ENCODE assay signal across 28 cellular contexts in genomic region chr7:46819819-46820218, GRCh38.
"Had no signal": no experiment of that assay in that cellular context is flagged by ENCODE, and none has a peak within 500 bp of the region (broad histone marks: within the 10 kb centered on the region; RNA-seq: fewer than 3 reads in every experiment).

No MANE protein-coding gene starts in this region.

- DNase-seq: colonic mucosa; cortex of kidney; dermis blood vessel endothelial cell; dorsolateral prefrontal cortex; effector CD4-positive, alpha-beta T cell; effector CD8-positive, alpha-beta T cell; effector memory CD4-positive, alpha-beta T cell; effector memory CD8-positive, alpha-beta T cell; endodermal cell; erythroblast; esophagus squamous epithelium; foreskin fibroblast; foreskin keratinocyte; foreskin melanocyte; gastrocnemius medialis; glutamatergic neuron; head of caudate nucleus; heart left ventricle; heart right ventricle had no signal

- H3K4me3 ChIP-seq: colonic mucosa, coronary artery, dorsolateral prefrontal cortex, esophagus muscularis mucosa, esophagus squamous epithelium, gastrocnemius medialis, gastroesophageal sphincter, heart left ventricle, heart right ventricle had no signal

- H3K36me3 ChIP-seq: colonic mucosa, esophagus muscularis mucosa, esophagus squamous epithelium, gastrocnemius medialis, gastroesophageal sphincter, heart left ventricle, heart right ventricle had no signal

- H3K4me1 ChIP-seq: colonic mucosa, esophagus muscularis mucosa, esophagus squamous epithelium, foreskin keratinocyte, gastrocnemius medialis, gastroesophageal sphincter, heart left ventricle, heart right ventricle had no signal

- H3K9me3 ChIP-seq: colonic mucosa, esophagus squamous epithelium, gastrocnemius medialis had no signal

- H3K27me3 ChIP-seq: colonic mucosa, dorsolateral prefrontal cortex, esophagus muscularis mucosa, esophagus squamous epithelium, foreskin keratinocyte, gastrocnemius medialis, gastroesophageal sphincter, heart left ventricle, heart right ventricle had no signal

- ATAC-seq: effector memory CD8-positive, alpha-beta T cell; esophagus mucosa; foreskin keratinocyte; gastrocnemius medialis; gastroesophageal sphincter; heart left ventricle; heart right ventricle had no signal

- FAIRE-seq: colon, endometrium, endothelial cell of umbilical vein, frontal cortex had no signal

- H3K27ac ChIP-seq: colonic mucosa, coronary artery, dorsolateral prefrontal cortex, epithelial cell of prostate, esophagus muscularis mucosa, esophagus squamous epithelium, foreskin keratinocyte, gastrocnemius medialis, gastroesophageal sphincter, heart left ventricle, heart right ventricle had no signal
